Comparison of ENCODE assay signal across 9 cellular contexts in the genomic region with DNA sequence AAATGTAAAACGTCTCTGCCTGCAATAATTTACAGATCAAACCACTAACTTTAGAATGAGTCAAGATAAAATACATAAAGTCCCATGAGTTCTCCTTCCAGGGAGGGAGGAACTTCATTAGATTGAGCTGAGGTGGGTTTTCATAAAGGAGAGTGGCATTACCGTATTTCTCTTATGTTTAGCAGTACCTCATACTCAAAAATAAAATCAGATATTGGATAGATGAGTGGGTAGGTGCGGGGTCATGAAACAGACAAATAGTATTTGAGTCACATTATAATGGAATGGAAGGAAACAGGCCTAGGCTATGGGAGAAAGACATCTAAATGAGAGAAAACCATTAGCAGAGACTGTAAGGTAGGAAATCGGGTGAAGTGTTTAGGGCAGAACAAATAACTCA.
"Had no signal": no experiment of that assay in that cellular context is flagged by ENCODE, and none has a peak within 500 bp of the region (broad histone marks: within the 10 kb centered on the region; RNA-seq: fewer than 3 reads in every experiment).

No MANE protein-coding gene starts in this region.

- H3K9me3 ChIP-seq: HAP-1 had no signal

- H3K27ac ChIP-seq: HL-60 had no signal

- H3K4me3 ChIP-seq: HAP-1, K562 had no signal

- H3K4me1 ChIP-seq: HAP-1 had no signal

- ATAC-seq: HCT116, K562 had no signal

- H3K36me3 ChIP-seq: HAP-1 had no signal

- DNase-seq: GOT3, H7, HFFc6, IMR-90, KG1 had no signal

- H3K27ac Mint-ChIP-seq: HFFc6 had no signal

- H3K9me3 Mint-ChIP-seq: HFFc6 had no signal

- H3K4me3 Mint-ChIP-seq: HFFc6 had no signal
